ENCODE assay signal across 19 cellular contexts in the genomic region with DNA sequence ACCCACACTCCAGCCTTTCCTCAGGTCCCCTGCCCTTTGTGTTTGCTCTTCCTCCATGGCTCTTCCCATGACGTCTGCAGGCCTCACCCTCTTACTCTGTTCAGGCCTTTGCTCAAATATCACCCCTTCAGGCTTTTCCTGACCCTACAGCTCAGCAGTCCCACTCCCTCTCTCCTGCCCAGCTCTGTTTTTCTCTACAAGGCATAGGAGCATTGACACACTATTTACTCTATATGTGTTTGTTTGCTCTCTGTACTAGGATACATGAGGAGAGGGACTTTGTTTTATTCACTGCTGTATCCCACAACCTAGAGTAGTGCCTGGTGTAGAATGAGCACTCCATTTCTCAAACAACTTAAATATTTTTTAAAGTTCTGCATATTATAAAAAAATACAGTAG.
"Had no signal": no experiment of that assay in that cellular context is flagged by ENCODE, and none has a peak within 500 bp of the region (broad histone marks: within the 10 kb centered on the region; RNA-seq: fewer than 3 reads in every experiment).

No MANE protein-coding gene starts in this region.

- H3K4me3 Mint-ChIP-seq: activated T-cell treated with anti-CD3 and anti-CD28 coated beads, Interleukin-2, amount 50 U/mL, for 72 hours; immature natural killer cell had no signal

- H3K4me1 ChIP-seq: adrenal gland, breast epithelium, esophagus squamous epithelium, heart right ventricle, left ventricle myocardium inferior had no signal

- H3K4me2 ChIP-seq: smooth muscle cell had no signal

- H3K9me3 Mint-ChIP-seq: activated T-cell treated with anti-CD3 and anti-CD28 coated beads, Interleukin-2, amount 50 U/mL, for 72 hours; immature natural killer cell had no signal

- H3K36me3 ChIP-seq: adrenal gland, breast epithelium, esophagus squamous epithelium, heart right ventricle, left ventricle myocardium inferior, stomach, upper lobe of left lung had no signal

- H3K9me3 ChIP-seq: adrenal gland, breast epithelium, esophagus squamous epithelium, heart right ventricle, left ventricle myocardium inferior, stomach, upper lobe of left lung had no signal

- H3K4me1 Mint-ChIP-seq: immature natural killer cell had no signal

- H3K27ac Mint-ChIP-seq: activated T-cell treated with anti-CD3 and anti-CD28 coated beads, Interleukin-2, amount 50 U/mL, for 72 hours had no signal

- ATAC-seq: activated T-cell treated with anti-CD3 and anti-CD28 coated beads, Interleukin-2, amount 50 U/mL, for 72 hours; heart right ventricle; sciatic nerve had no signal

- H3K4me3 ChIP-seq: adrenal gland, breast epithelium, esophagus squamous epithelium, heart right ventricle, left ventricle myocardium inferior, smooth muscle cell, stomach, upper lobe of left lung had no signal

- H3K36me3 Mint-ChIP-seq: immature natural killer cell had no signal

- DNase-seq: activated CD4-positive, CD25-positive, alpha-beta regulatory T cell treated with anti-CD3 and anti-CD28 coated beads, Interleukin-2, amount 50 U/mL, for 72 hours; activated effector memory CD4-positive, alpha-beta T cell treated with anti-CD3 and anti-CD28 coated beads, Interleukin-2, amount 50 U/mL, for 16 hours; activated naive CD4-positive, alpha-beta T cell treated with anti-CD3 and anti-CD28 coated beads, Interleukin-2, amount 50 U/mL, for 16 hours; activated T-cell treated with anti-CD3 and anti-CD28 coated beads, Interleukin-2, amount 50 U/mL, for 72 hours; adrenal gland; cerebellar nuclear complex; cortex of kidney; esophagus squamous epithelium; heart right ventricle; immature natural killer cell; kidney glomerular epithelial cell; left ventricle myocardium inferior; mammary epithelial cell; stimulated activated CD4-positive, alpha-beta T cell treated with anti-CD3 and anti-CD28 coated beads, Interleukin-4, amount 100 ng/mL, for 1 hour; stomach; upper lobe of left lung had no signal

- H3K27me3 ChIP-seq: adrenal gland, breast epithelium, stomach, upper lobe of left lung had no signal

- H3K27ac ChIP-seq: adrenal gland, breast epithelium, esophagus squamous epithelium, heart right ventricle, left ventricle myocardium inferior, stomach, upper lobe of left lung had no signal
